In the genomic region with DNA sequence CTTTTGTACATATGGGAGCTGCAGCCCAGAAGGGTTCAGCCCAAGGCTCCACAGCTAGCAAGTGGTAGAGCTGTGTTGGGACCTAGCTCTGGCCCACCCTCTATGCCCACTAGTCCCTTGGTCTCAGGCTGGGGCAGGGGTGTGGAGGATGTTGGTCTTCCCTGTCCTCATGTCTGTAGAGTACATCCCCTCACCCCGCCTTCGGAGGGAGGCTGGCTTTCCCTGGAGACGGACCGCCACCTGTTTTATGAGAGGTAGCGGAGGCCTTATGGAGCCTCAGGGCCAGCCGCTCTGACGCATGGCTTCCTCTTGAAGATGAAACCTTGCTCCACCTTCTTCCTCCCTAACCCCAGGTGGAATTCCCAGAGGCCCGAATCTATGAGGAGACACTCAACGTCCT, we compare ENCODE assay signal across 1 cellular context.
TF ChIP-seq lines count a peak whose summit lies in the region.

No MANE protein-coding gene starts in this region.

TF ChIP-seq in K562, 482 proteins besides CTCF, POLR2A, EP300 and RAD21:
- TF ChIP-seq TARDBP (IDR thresholded peaks at IDR 0.05), result no peak
- TF ChIP-seq ZNF282 (CRISPR knock-in tag; IDR thresholded peaks at IDR 0.05), result no peak
- no peak for TF ChIP-seq RBM34 (IDR thresholded peaks at IDR 0.05; ENCODE audit: borderline replicate concordance, insufficient read depth, low read length)
- no peak for TF ChIP-seq POLR2H (tag; IDR thresholded peaks at IDR 0.05; ENCODE audit: low read depth)
- TF ChIP-seq TCFL5 (CRISPR knock-in tag; conservative IDR thresholded peaks at IDR 0.05), result no peak
- no peak for TF ChIP-seq ZNF140 (CRISPR knock-in tag; IDR thresholded peaks at IDR 0.05)
- TF ChIP-seq, protein P1, sequence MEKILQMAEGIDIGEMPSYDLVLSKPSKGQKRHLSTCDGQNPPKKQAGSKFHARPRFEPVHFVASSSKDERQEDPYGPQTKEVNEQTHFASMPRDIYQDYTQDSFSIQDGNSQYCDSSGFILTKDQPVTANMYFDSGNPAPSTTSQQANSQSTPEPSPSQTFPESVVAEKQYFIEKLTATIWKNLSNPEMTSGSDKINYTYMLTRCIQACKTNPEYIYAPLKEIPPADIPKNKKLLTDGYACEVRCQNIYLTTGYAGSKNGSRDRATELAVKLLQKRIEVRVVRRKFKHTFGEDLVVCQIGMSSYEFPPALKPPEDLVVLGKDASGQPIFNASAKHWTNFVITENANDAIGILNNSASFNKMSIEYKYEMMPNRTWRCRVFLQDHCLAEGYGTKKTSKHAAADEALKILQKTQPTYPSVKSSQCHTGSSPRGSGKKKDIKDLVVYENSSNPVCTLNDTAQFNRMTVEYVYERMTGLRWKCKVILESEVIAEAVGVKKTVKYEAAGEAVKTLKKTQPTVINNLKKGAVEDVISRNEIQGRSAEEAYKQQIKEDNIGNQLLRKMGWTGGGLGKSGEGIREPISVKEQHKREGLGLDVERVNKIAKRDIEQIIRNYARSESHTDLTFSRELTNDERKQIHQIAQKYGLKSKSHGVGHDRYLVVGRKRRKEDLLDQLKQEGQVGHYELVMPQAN (IDR thresholded peaks at IDR 0.05; ENCODE audit: borderline replicate concordance), result no peak
- no peak for TF ChIP-seq RBM39 (optimal IDR thresholded peaks at IDR 0.05; ENCODE audit: low read depth, low read length)
- TF ChIP-seq RUNX1 (IDR thresholded peaks at IDR 0.05; ENCODE audit: low read depth), result no peak
- TF ChIP-seq RBM25 (IDR thresholded peaks at IDR 0.05; ENCODE audit: low read depth, low read length, severe bottlenecking), result no peak
- no peak for TF ChIP-seq FUS (optimal IDR thresholded peaks at IDR 0.05; ENCODE audit: low read depth, low read length)
- no peak for TF ChIP-seq ZBED1 (IDR thresholded peaks at IDR 0.05)
TF ChIP-seq in K562: peak in this region for 0.
